Comparison of ENCODE assay signal across 26 cellular contexts in the genomic region with DNA sequence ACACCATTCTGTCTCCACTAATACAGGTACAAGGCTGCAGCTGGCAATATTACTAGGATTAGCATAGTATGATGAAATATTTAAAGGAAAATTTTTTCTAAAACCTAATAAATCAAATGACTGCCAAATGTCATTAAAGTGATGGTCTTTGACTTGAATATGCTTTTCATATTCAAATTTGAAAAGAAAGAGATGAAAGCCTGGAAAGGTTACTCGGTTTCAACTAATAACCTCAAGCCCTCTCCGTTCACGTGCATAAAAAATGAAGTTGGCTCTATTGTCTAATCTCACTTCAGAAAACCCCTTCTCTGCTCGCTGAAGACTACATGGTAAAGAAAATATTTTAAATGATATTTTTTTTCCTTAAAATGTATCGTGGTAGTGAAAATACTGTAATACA.
"Had no signal": no experiment of that assay in that cellular context is flagged by ENCODE, and none has a peak within 500 bp of the region (broad histone marks: within the 10 kb centered on the region; RNA-seq: fewer than 3 reads in every experiment).

No MANE protein-coding gene starts in this region.

- H3K27ac ChIP-seq: neutrophil, ovary, parathyroid adenoma, psoas muscle, right lobe of liver, sigmoid colon, thoracic aorta, thyroid gland, tibial nerve, upper lobe of left lung, vagina had no signal

- H3K4me3 ChIP-seq: ovary, psoas muscle, right lobe of liver, sigmoid colon, thoracic aorta, thyroid gland, tibial nerve, upper lobe of left lung, vagina had no signal

- H3K4me1 ChIP-seq: parathyroid adenoma, psoas muscle, right lobe of liver, sigmoid colon, thyroid gland, tibial nerve, upper lobe of left lung, vagina had no signal

- H3K9me3 ChIP-seq: neutrophil, ovary, psoas muscle, right lobe of liver, sigmoid colon, thoracic aorta, thyroid gland, tibial nerve, upper lobe of left lung, vagina had no signal

- DNase-seq: naive thymus-derived CD8-positive, alpha-beta T cell; nephron progenitor cell; nucleus accumbens; ovary; posterior cingulate gyrus; psoas muscle; right cardiac atrium; right lobe of liver; sigmoid colon; small intestine; stimulated activated CD4-positive, alpha-beta T cell treated with anti-CD3 and anti-CD28 coated beads, Interleukin-15, amount 100 ng/mL, for 24 hours; stimulated activated CD4-positive, alpha-beta T cell treated with anti-CD3 and anti-CD28 coated beads, Interleukin-2, amount 100 ng/mL, for 24 hours; stimulated activated CD4-positive, alpha-beta T cell treated with anti-CD3 and anti-CD28 coated beads, Interleukin-2, amount 100 ng/mL, for 48 hours; stimulated activated CD4-positive, alpha-beta T cell treated with anti-CD3 and anti-CD28 coated beads, Interleukin-4, amount 100 ng/mL, for 4 hours; stimulated activated CD8-positive, alpha-beta memory T cell treated with anti-CD3 and anti-CD28 coated beads, Interleukin-4, amount 100 ng/mL, for 48 hours; stimulated activated naive CD4-positive, alpha-beta T cell; stimulated activated naive CD8-positive, alpha-beta T cell treated with anti-CD3 and anti-CD28 coated beads, Interleukin-15, amount 100 ng/mL, for 72 hours; stimulated activated naive CD8-positive, alpha-beta T cell treated with anti-CD3 and anti-CD28 coated beads, Interleukin-15, Interleukin-2, amounts not matched to agents 100 U/mL and 50 U/mL, for 24 hours; thyroid gland; trophoblast cell; upper lobe of left lung had no signal

- H3K27me3 ChIP-seq: neutrophil, ovary, right lobe of liver, sigmoid colon, thyroid gland, tibial nerve, upper lobe of left lung, vagina had no signal

- H3K36me3 ChIP-seq: neutrophil, ovary, right lobe of liver, sigmoid colon, thoracic aorta, upper lobe of left lung, vagina had no signal

- H3K79me2 ChIP-seq: parathyroid adenoma had no signal

- H2AFZ ChIP-seq: parathyroid adenoma had no signal
